18 cellular contexts compared by ENCODE assay signal in genomic region chr6:35161776-35162607, GRCh38. TPM values are rescaled to one million over a fixed set of nuclear protein-coding genes. Genes with fewer than 3 reads are reported as not detected.
DNase-seq lines count a peak whose midpoint lies in the region; ATAC-seq and TF ChIP-seq lines count a peak whose summit lies in the region.
"Had no signal": no experiment of that assay in that cellular context is flagged by ENCODE, and none has a peak within 500 bp of the region (broad histone marks: within the 10 kb centered on the region; RNA-seq: fewer than 3 reads in every experiment).

No MANE protein-coding gene starts in this region.

- peak overlapping the region; percentile 66 for H3K4me3 Mint-ChIP-seq in glutamatergic neuron (ENCODE audit: unreplicated experiment)
- H3K4me3 Mint-ChIP-seq: activated naive CD8-positive, alpha-beta T cell treated with anti-CD3 and anti-CD28 coated beads, Interleukin-2, amount 10 ng/mL, durations not matched to agents 7 days and 5 days; dendritic cell treated with granulocyte-macrophage colony-stimulating factor and Interleukin-4, amounts not matched to agents 40 ng/mL and 50 ng/mL, for 4 days had no signal

- no peak for ATAC-seq in HG03108 (IDR thresholded peaks at IDR 0.05; ENCODE audit: unreplicated experiment)
- ATAC-seq in GM21423 (IDR thresholded peaks at IDR 0.05; ENCODE audit: unreplicated experiment) = no peak

- H3K79me2 ChIP-seq in osteoblast (ENCODE audit: insufficient read depth, low read length) = no peaks in the 10 kb centered on the region

- H3K4me1 Mint-ChIP-seq in glutamatergic neuron (ENCODE audit: low read depth, unreplicated experiment) = peaks cover 12% of the 10 kb centered on the region
- H3K4me1 Mint-ChIP-seq: activated naive CD8-positive, alpha-beta T cell treated with anti-CD3 and anti-CD28 coated beads, Interleukin-2, amount 10 ng/mL, durations not matched to agents 7 days and 5 days had no signal

- H4K20me1 ChIP-seq in osteoblast (ENCODE audit: insufficient read depth, low read length) = no peaks in the 10 kb centered on the region

- peaks cover 0 to 27% of the 10 kb centered on the region in 2 donors for H3K4me1 ChIP-seq in ascending aorta
- H3K4me1 ChIP-seq in osteoblast (ENCODE audit: insufficient read depth, low read length) = peaks cover 25% of the 10 kb centered on the region

- H3K27me3 ChIP-seq in ascending aorta (no peaks in the 10 kb centered on the region), osteoblast (ENCODE audit: insufficient read depth, low read length) (no peaks in the 10 kb centered on the region)

- H3K9me3 Mint-ChIP-seq in glutamatergic neuron (ENCODE audit: unreplicated experiment) = peaks cover 2% of the 10 kb centered on the region
- H3K9me3 Mint-ChIP-seq: activated naive CD8-positive, alpha-beta T cell treated with anti-CD3 and anti-CD28 coated beads, Interleukin-2, amount 10 ng/mL, durations not matched to agents 7 days and 5 days; dendritic cell treated with granulocyte-macrophage colony-stimulating factor and Interleukin-4, amounts not matched to agents 40 ng/mL and 50 ng/mL, for 4 days had no signal

- H3K36me3 Mint-ChIP-seq in glutamatergic neuron (ENCODE audit: unreplicated experiment) = no peaks in the 10 kb centered on the region
- H3K36me3 Mint-ChIP-seq: activated naive CD8-positive, alpha-beta T cell treated with anti-CD3 and anti-CD28 coated beads, Interleukin-2, amount 10 ng/mL, durations not matched to agents 7 days and 5 days had no signal

- H3K4me2 ChIP-seq in osteoblast (ENCODE audit: insufficient read depth, low read length) = no peak overlapping the region

- peaks cover 3% of the 10 kb centered on the region for H3K27me3 Mint-ChIP-seq in glutamatergic neuron (ENCODE audit: unreplicated experiment)

- intact Hi-C loops in ascending aorta (cut with DNase I) = no loop called here

- peak overlapping the region; percentile 5 for H2AFZ ChIP-seq in osteoblast (ENCODE audit: low read length)

- H3K27ac Mint-ChIP-seq in glutamatergic neuron (ENCODE audit: unreplicated experiment) = peak overlapping the region; percentile 67
- H3K27ac Mint-ChIP-seq: activated naive CD8-positive, alpha-beta T cell treated with anti-CD3 and anti-CD28 coated beads, Interleukin-2, amount 10 ng/mL, durations not matched to agents 7 days and 5 days; dendritic cell treated with granulocyte-macrophage colony-stimulating factor and Interleukin-4, amounts not matched to agents 40 ng/mL and 50 ng/mL, for 4 days had no signal

- TF ChIP-seq CTCF in ascending aorta (IDR thresholded peaks at IDR 0.05) (no peak), glutamatergic neuron (IDR thresholded peaks at IDR 0.05; ENCODE audit: partially characterized antibody, unreplicated experiment) (no peak), osteoblast (IDR thresholded peaks at IDR 0.05; ENCODE audit: extremely low read depth, low read depth, low read length) (no peak)

- DNase-seq in NCI-H69 (lab: John Stamatoyannopoulos, UW) (peak; percentile 77), ascending aorta (ENCODE audit: low spot score in 2 of 2) (no peak), glutamatergic neuron (no peak), osteoblast (ENCODE audit: insufficient read length, low spot score, missing footprints) (no peak), globus pallidus (ENCODE audit: low spot score) (no peak)
- DNase-seq in stimulated activated CD4-positive, alpha-beta T cell treated with anti-CD3 and anti-CD28 coated beads, Interleukin-1b, Interleukin-23, amount 100 ng/mL, for 48 hours = no peak
- DNase-seq: activated CD4-positive, alpha-beta T cell treated with anti-CD3 and anti-CD28 coated beads for 1 hour; activated naive CD8-positive, alpha-beta T cell treated with anti-CD3 and anti-CD28 coated beads, Interleukin-2, amount 10 ng/mL, durations not matched to agents 7 days and 5 days; AML-193; COR-L47; foreskin melanocyte; NCI-H2107 had no signal

- H3K4me3 ChIP-seq in ascending aorta (peak overlapping the region in 1 of 2 donors; percentile 14), osteoblast (ENCODE audit: insufficient read depth, low read length) (no peak overlapping the region)
- H3K4me3 ChIP-seq: prostate gland had no signal

- H3K27ac ChIP-seq in ascending aorta (peak overlapping the region; percentile 58 to 68), osteoblast (ENCODE audit: low read depth, low read length) (no peak overlapping the region)
- H3K27ac ChIP-seq: prostate gland had no signal

- H3K9me3 ChIP-seq in ascending aorta = no peaks in the 10 kb centered on the region
- H3K9me3 ChIP-seq in osteoblast (ENCODE audit: low read depth, low read length) = no peaks in the 10 kb centered on the region
- H3K9me3 ChIP-seq: prostate gland had no signal

- H3K36me3 ChIP-seq in ascending aorta (no peaks in the 10 kb centered on the region), osteoblast (ENCODE audit: insufficient read depth, low read length) (no peaks in the 10 kb centered on the region)
- H3K36me3 ChIP-seq: prostate gland had no signal

RNA-seq across cellular contexts. Expression of gene TCP11, which starts 20.9 kb away (rescaled TPM):
- 0.43 TPM for total RNA-seq in ascending aorta
- not detected for total RNA-seq in glutamatergic neuron (ENCODE audit: unreplicated experiment)
- 0.29 and 0.72 TPM in 2 replicates for total RNA-seq in osteoblast
- total RNA-seq: activated naive CD8-positive, alpha-beta T cell treated with anti-CD3 and anti-CD28 coated beads, Interleukin-2, amount 10 ng/mL, durations not matched to agents 7 days and 5 days; mononuclear cell; subcutaneous adipose tissue had no signal

RNA-seq across cellular contexts. Expression of gene SCUBE3, which starts 51.8 kb away (rescaled TPM):
- 29.5 TPM for total RNA-seq in ascending aorta
- total RNA-seq in glutamatergic neuron (ENCODE audit: unreplicated experiment) = 0.25 TPM
- 30.4 and 62.5 TPM in 2 replicates for total RNA-seq in osteoblast
- total RNA-seq: mononuclear cell had no signal

Comparison
In these comparisons a context has a peak if more than half of its experiments do, and no peak if none do; other contexts are left out.
1. RNA of gene SCUBE3, which starts 51.8 kb away (total RNA-seq): 30.4 to 62.5 TPM in osteoblast and 29.5 TPM in ascending aorta (single experiment); 0.25 TPM in glutamatergic neuron (single experiment); every median in the first group is over 10 times any median in the second.